3 cellular contexts compared by ENCODE assay signal in genomic region chr19:7478173-7478842, GRCh38.
A peak's percentile ranks its signal among the peaks of the same experiment; 100 is the strongest.
TF ChIP-seq lines count a peak whose summit lies in the region.

No MANE protein-coding gene starts in this region.

TF ChIP-seq in SK-N-SH, 30 proteins besides CTCF, POLR2A, EP300 and RAD21:
- no peak for TF ChIP-seq MEF2A (IDR thresholded peaks at IDR 0.05; ENCODE audit: borderline replicate concordance, low read depth)
- TF ChIP-seq CHD2 (IDR thresholded peaks at IDR 0.05; ENCODE audit: low read length, partially characterized antibody) = no peak
- TF ChIP-seq TCF12 (IDR thresholded peaks at IDR 0.05) = no peak
- no peak for TF ChIP-seq RXRA (IDR thresholded peaks at IDR 0.05; ENCODE audit: borderline replicate concordance, low read depth)
- TF ChIP-seq USF2 (IDR thresholded peaks at IDR 0.05; ENCODE audit: borderline replicate concordance, low read depth, low read length) = no peak
- no peak for TF ChIP-seq YY1 (IDR thresholded peaks at IDR 0.05; ENCODE audit: low read depth)
- no peak for TF ChIP-seq MAX (IDR thresholded peaks at IDR 0.05; ENCODE audit: low read depth)
- no peak for TF ChIP-seq RCOR1 (IDR thresholded peaks at IDR 0.05; ENCODE audit: low read length)
- no peak for TF ChIP-seq USF1 (IDR thresholded peaks at IDR 0.05; ENCODE audit: borderline replicate concordance, low read depth)
- TF ChIP-seq SIN3A (IDR thresholded peaks at IDR 0.05; ENCODE audit: borderline replicate concordance, low read depth, low read length) = no peak

TF ChIP-seq in SK-N-SH treated with all-trans-retinoic acid at 6 μM for 48 hours, 23 proteins besides CTCF, POLR2A, EP300 and RAD21:
- TF ChIP-seq ZNF565 (CRISPR knock-in tag; conservative IDR thresholded peaks at IDR 0.05; ENCODE audit: low read depth) = no peak
- no peak for TF ChIP-seq TOX (CRISPR knock-in tag; IDR thresholded peaks at IDR 0.05; ENCODE audit: borderline replicate concordance)
- TF ChIP-seq PATZ1 (CRISPR knock-in tag; IDR thresholded peaks at IDR 0.05; ENCODE audit: borderline replicate concordance) = no peak
- no peak for TF ChIP-seq PPARA (CRISPR knock-in tag; IDR thresholded peaks at IDR 0.05; ENCODE audit: borderline replicate concordance)
- no peak for TF ChIP-seq ZNF8 (CRISPR knock-in tag; IDR thresholded peaks at IDR 0.05)
- TF ChIP-seq SNAI2 (CRISPR knock-in tag; IDR thresholded peaks at IDR 0.05) = no peak

TF ChIP-seq in K562, 482 proteins besides CTCF, POLR2A, EP300 and RAD21:
- TF ChIP-seq ARID3A (IDR thresholded peaks at IDR 0.05; ENCODE audit: borderline replicate concordance, low read depth, low read length) (no peak), MEF2A (IDR thresholded peaks at IDR 0.05; ENCODE audit: control insufficient read depth, low read depth, low read length) (no peak), POLR2G (IDR thresholded peaks at IDR 0.05; ENCODE audit: low read depth, low read length) (peak; percentile 59), ZNF76 (CRISPR knock-in tag; IDR thresholded peaks at IDR 0.05; ENCODE audit: borderline replicate concordance) (no peak), ARID2 (IDR thresholded peaks at IDR 0.05) (no peak), SMC3 (conservative IDR thresholded peaks at IDR 0.05; ENCODE audit: insufficient read depth, low read depth, low read length) (no peak), ZNF280B (CRISPR knock-in tag; IDR thresholded peaks at IDR 0.05) (no peak), SAFB2 (IDR thresholded peaks at IDR 0.05; ENCODE audit: borderline replicate concordance, low read depth, low read length, severe bottlenecking) (no peak), ZNF318 (IDR thresholded peaks at IDR 0.05; ENCODE audit: borderline replicate concordance in 1 of 2, low read depth in 1 of 2) (no peak), RBM22 (IDR thresholded peaks at IDR 0.05; ENCODE audit: low read depth, low read length, poor library complexity, severe bottlenecking) (peak; percentile 58)
